Comparison of ENCODE assay signal across 8 cellular contexts in genomic region chr2:213151437-213152064, GRCh38. TPM values are rescaled to one million over a fixed set of nuclear protein-coding genes. Genes with fewer than 3 reads are reported as not detected.
DNase-seq lines count a peak whose midpoint lies in the region; ATAC-seq and TF ChIP-seq lines count a peak whose summit lies in the region.

Gene IKZF2 (minus strand): TSS chr2:213151612. CDS start chr2:213148629, 2,983 bp downstream.

- no peaks in the 10 kb centered on the region for H3K9me2 ChIP-seq in GM23248 (ENCODE audit: insufficient read depth)
- no peaks in the 10 kb centered on the region for H3K9me2 ChIP-seq in Karpas-422 (replicated peaks; ENCODE audit: insufficient read depth, low read length)

- H3K9ac ChIP-seq in GM23248: peak within 1 kb of the TSS; percentile 91
- H3K9ac ChIP-seq in Karpas-422 (ENCODE audit: low read length): peak within 1 kb of the TSS; percentile 68

- H3K79me2 ChIP-seq in GM23248 (ENCODE audit: insufficient read depth) (peaks cover 44% of the 10 kb centered on the region), Karpas-422 (ENCODE audit: low read length) (no peaks in the 10 kb centered on the region)

- 1 to 3% methylated on average over 42 to 45 of the region's 87 CpGs for WGBS in GM23248 (ENCODE audit: low coverage in 1 of 2, low lambda C conversion rate in 2 of 2, missing lambda C conversion rate in 2 of 2), 2 experiments
- 1% methylated on average over 19 of the region's 87 CpGs; no CpG with 5 or more reads in 1 of the 2 donors for WGBS in gastroesophageal sphincter (ENCODE audit: low coverage in 1 of 2), 2 donors

- H3K27me3 ChIP-seq in GM23248 (replicated peaks; ENCODE audit: insufficient read depth): no peaks in the 10 kb centered on the region
- H3K27me3 ChIP-seq in Karpas-422 (ENCODE audit: low read length): no peaks in the 10 kb centered on the region
- H3K27me3 ChIP-seq in gastroesophageal sphincter: no peaks in the 10 kb centered on the region

- H3K9me3 ChIP-seq in GM23248 (ENCODE audit: low read depth): no peaks in the 10 kb centered on the region
- H3K9me3 ChIP-seq in Karpas-422 (ENCODE audit: low read length): no peaks in the 10 kb centered on the region
- no peaks in the 10 kb centered on the region for H3K9me3 ChIP-seq in gastroesophageal sphincter

- no peak for TF ChIP-seq CTCF in gastroesophageal sphincter (IDR thresholded peaks at IDR 0.05)

- H3K4me2 ChIP-seq in GM23248 (ENCODE audit: unreplicated experiment): peak within 1 kb of the TSS; percentile 99
- peak within 1 kb of the TSS; percentile 89 for H3K4me2 ChIP-seq in Karpas-422 (ENCODE audit: low read depth, low read length, poor library complexity, severe bottlenecking)

- H3K36me3 ChIP-seq in GM23248 (ENCODE audit: low read depth) (peaks cover 9% of the 10 kb centered on the region; the same call in 1 of the 2 replicates), Karpas-422 (ENCODE audit: insufficient read depth, low read length) (no peaks in the 10 kb centered on the region), gastroesophageal sphincter (no peaks in the 10 kb centered on the region)

- H3K27ac ChIP-seq in GM23248 (peak within 1 kb of the TSS; percentile 85), Karpas-422 (ENCODE audit: low read length) (no peak within 1 kb of the TSS), gastroesophageal sphincter (peak within 1 kb of the TSS; percentile 92 to 99 (median 96)), substantia nigra (ENCODE audit: low read depth, low read length, poor library complexity, severe bottlenecking) (peak within 1 kb of the TSS; percentile 95)

- H2AFZ ChIP-seq in GM23248 (peak within 1 kb of the TSS; percentile 97), Karpas-422 (ENCODE audit: low read length) (peak within 1 kb of the TSS; percentile 97)

- H3K4me1 ChIP-seq in GM23248 (ENCODE audit: insufficient read depth) (peaks cover 32% of the 10 kb centered on the region), Karpas-422 (ENCODE audit: low read length) (peaks cover 29% of the 10 kb centered on the region), gastroesophageal sphincter (peaks cover 0 to 40% (median 0%) of the 10 kb centered on the region in 3 donors)

- in situ Hi-C loops in GM23248 (cut with MboI): loop anchor here (5.0 to 10.0 kb wide), 2 partner anchors 377 to 464 kb away; no protein-coding TSS in a partner anchor

- H4K20me1 ChIP-seq in GM23248 (ENCODE audit: insufficient read depth) (no peaks in the 10 kb centered on the region), Karpas-422 (ENCODE audit: insufficient read depth, low read depth, low read length) (no peaks in the 10 kb centered on the region)

- peak; percentile 93 for ATAC-seq in gastroesophageal sphincter

- no peak for TF ChIP-seq EP300 in gastroesophageal sphincter (IDR thresholded peaks at IDR 0.05)

- DNase-seq in Daoy (ENCODE audit: low read depth) (peak; percentile 90), GM23248 (peak; percentile 97), Karpas-422 (peak; percentile 90), non-pigmented ciliary epithelial cell (ENCODE audit: low read depth) (peak; percentile 52), substantia nigra (lab: John Stamatoyannopoulos, UW) (peak; percentile 32 to 94 (median 80))
- peak; percentile 1 to 61 (median 18) for DNase-seq in activated naive CD4-positive, alpha-beta T cell (lab: John Stamatoyannopoulos, UW)

- H3F3A ChIP-seq in GM23248 (ENCODE audit: insufficient read depth): peaks cover 28% of the 10 kb centered on the region

- peak; percentile 62 for TF ChIP-seq POLR2A in Raji (IDR thresholded peaks at IDR 0.05; ENCODE audit: insufficient read depth, low read depth, low read length)
- peak; percentile 46 to 58 for TF ChIP-seq POLR2A in gastroesophageal sphincter (IDR thresholded peaks at IDR 0.05)

- H3K4me3 ChIP-seq in GM23248: peak within 1 kb of the TSS; percentile 97
- H3K4me3 ChIP-seq in Karpas-422 (ENCODE audit: low read length): peak within 1 kb of the TSS; percentile 71
- peak within 1 kb of the TSS; percentile 81 to 99 for H3K4me3 ChIP-seq in gastroesophageal sphincter

RNA-seq across cellular contexts. Expression of gene IKZF2, which starts in this region (rescaled TPM):
- total RNA-seq in Daoy (2014; rRNA removed; shearing (Covaris generic)): 0.60 and 1.4 TPM in 2 replicates
- total RNA-seq in GM23248 (2014; rRNA removed; shearing (Covaris generic)): 13.5 and 19.6 TPM in 2 replicates
- 1.6 and 3.4 TPM in 2 replicates for polyA plus RNA-seq in GM23248 (2016; fragmentation: Nextera tagmentation; extraction: Ambion mirVana)
- 0.54 and 1.3 TPM in 2 replicates for total RNA-seq in Karpas-422 (2014; rRNA removed; shearing (Covaris generic); ENCODE audit: low replicate concordance)
- total RNA-seq in gastroesophageal sphincter: 10 to 100 TPM in 2 of 4 donors, 1 to 10 TPM in 2; 4.2 to 11.6 (median 9.6) TPM

Comparison
In these comparisons a context has a peak if more than half of its experiments do, and no peak if none do; other contexts are left out.
1. DNase-seq: peak in every context shown above with its lines; median percentile 97 in GM23248; 90 in Daoy; 90 in Karpas-422; 80 in substantia nigra; 52 in non-pigmented ciliary epithelial cell; 18 in activated naive CD4-positive, alpha-beta T cell.